ENCODE assay signal across 11 cellular contexts in genomic region chr15:68558318-68559305, GRCh38. TPM values are rescaled to one million over a fixed set of nuclear protein-coding genes. Genes with fewer than 3 reads are reported as not detected.
A peak's percentile ranks its signal among the peaks of the same experiment; 100 is the strongest.
DNase-seq lines count a peak whose midpoint lies in the region; ATAC-seq and TF ChIP-seq lines count a peak whose summit lies in the region.
"Had no signal": no experiment of that assay in that cellular context is flagged by ENCODE, and none has a peak within 500 bp of the region (broad histone marks: within the 10 kb centered on the region; RNA-seq: fewer than 3 reads in every experiment).

No MANE protein-coding gene starts in this region.

- TF ChIP-seq POLR2A in suprapubic skin (IDR thresholded peaks at IDR 0.05) = no peak

- H3K36me3 ChIP-seq in suprapubic skin = no peaks in the 10 kb centered on the region
- H3K36me3 ChIP-seq: gastroesophageal sphincter had no signal

- TF ChIP-seq EP300 in suprapubic skin (IDR thresholded peaks at IDR 0.05) = no peak

- H3K36me3 Mint-ChIP-seq in activated CD4-positive, alpha-beta T cell treated with anti-CD3 and anti-CD28 coated beads, Interleukin-2, amount 10 ng/mL, durations not matched to agents 24 days and 14 days (ENCODE audit: low read depth) = no peaks in the 10 kb centered on the region

- no peak for TF ChIP-seq CTCF in suprapubic skin (IDR thresholded peaks at IDR 0.05)

- peaks cover 13% of the 10 kb centered on the region for H3K4me1 ChIP-seq in suprapubic skin

- H3K4me1 Mint-ChIP-seq in activated CD4-positive, alpha-beta T cell treated with anti-CD3 and anti-CD28 coated beads, Interleukin-2, amount 10 ng/mL, durations not matched to agents 24 days and 14 days = peaks cover 18% of the 10 kb centered on the region

- DNase-seq in activated CD4-positive, alpha-beta T cell treated with anti-CD3 and anti-CD28 coated beads, Interleukin-2, amount 10 ng/mL, durations not matched to agents 24 days and 14 days = no peak
- DNase-seq in activated CD4-positive, alpha-beta T cell treated with anti-CD3 and anti-CD28 coated beads, Interleukin-2, amount 50 U/mL, for 1 hour = no peak
- DNase-seq in astrocyte of the hippocampus (ENCODE audit: low read depth, low spot score) (peak; percentile 33), left kidney (ENCODE audit: low read depth, low spot score) (peak; percentile 49), suprapubic skin (ENCODE audit: low spot score in 2 of 2) (peak in 1 of 2 donors; percentile 51), GM19240 (ENCODE audit: insufficient read length, low spot score) (no peak), NCI-H2227 (lab: John Stamatoyannopoulos, UW; ENCODE audit: unreplicated experiment) (no peak)

- peak overlapping the region; percentile 51 for H3K27ac Mint-ChIP-seq in activated CD4-positive, alpha-beta T cell treated with anti-CD3 and anti-CD28 coated beads, Interleukin-2, amount 10 ng/mL, durations not matched to agents 24 days and 14 days

- peak overlapping the region; percentile 36 for H3K4me3 ChIP-seq in suprapubic skin

- H3K9me3 ChIP-seq in suprapubic skin = no peaks in the 10 kb centered on the region
- H3K9me3 ChIP-seq: gastroesophageal sphincter had no signal

- 36% methylated on average over 30 of the region's 30 CpGs for WGBS in suprapubic skin

- peaks cover 47% of the 10 kb centered on the region for H3K27me3 Mint-ChIP-seq in activated CD4-positive, alpha-beta T cell treated with anti-CD3 and anti-CD28 coated beads, Interleukin-2, amount 10 ng/mL, durations not matched to agents 24 days and 14 days

- H3K27ac ChIP-seq in suprapubic skin = no peak overlapping the region
- H3K27ac ChIP-seq: C4-2B had no signal

- peaks cover 19% of the 10 kb centered on the region for H3K27me3 ChIP-seq in suprapubic skin

- intact Hi-C loops in activated CD4-positive, alpha-beta T cell treated with anti-CD3 and anti-CD28 coated beads, Interleukin-2, amount 10 ng/mL, durations not matched to agents 24 days and 14 days (cut with micrococcal nuclease) = loop anchor here (2.0 to 10.0 kb wide), 3 partner anchors 56 to 266 kb away; partner anchors contain the start of gene ANP32A

- H3K4me3 Mint-ChIP-seq in activated CD4-positive, alpha-beta T cell treated with anti-CD3 and anti-CD28 coated beads, Interleukin-2, amount 10 ng/mL, durations not matched to agents 24 days and 14 days = peak overlapping the region; percentile 77

- ATAC-seq in HG02798 (IDR thresholded peaks at IDR 0.05; ENCODE audit: poor library complexity, unreplicated experiment) = no peak

- H3K9me3 Mint-ChIP-seq in activated CD4-positive, alpha-beta T cell treated with anti-CD3 and anti-CD28 coated beads, Interleukin-2, amount 10 ng/mL, durations not matched to agents 24 days and 14 days = no peaks in the 10 kb centered on the region

RNA-seq across cellular contexts. Expression of gene CORO2B, which starts 20.2 kb away (rescaled TPM):
- total RNA-seq in activated CD4-positive, alpha-beta T cell treated with anti-CD3 and anti-CD28 coated beads, Interleukin-2, amount 10 ng/mL, durations not matched to agents 24 days and 14 days = 0.09 and 0.16 TPM in 2 replicates
- 1 to 10 TPM; 1.3 to 3.3 (median 2.3) TPM for total RNA-seq in suprapubic skin
- total RNA-seq: T-helper 1 cell treated with Interleukin-12 subunit alpha and Interleukin-12 subunit beta and Interleukin-4 antibody, amounts not matched to agents 30 ng/mL and 1 ng/mL, for 36 hours had no signal

Comparison
In these comparisons a context has a peak if more than half of its experiments do, and no peak if none do; other contexts are left out.
1. DNase-seq: peak in astrocyte of the hippocampus (single experiment) and left kidney (single experiment); none in activated CD4-positive, alpha-beta T cell treated with anti-CD3 and anti-CD28 coated beads, Interleukin-2, amount 10 ng/mL, durations not matched to agents 24 days and 14 days (single experiment), activated CD4-positive, alpha-beta T cell treated with anti-CD3 and anti-CD28 coated beads, Interleukin-2, amount 50 U/mL, for 1 hour (single experiment), GM19240 (single experiment) and NCI-H2227 (single experiment).